ENCODE assay signal across 19 cellular contexts in genomic region chr12:5481645-5482044, GRCh38. TPM values are rescaled to one million over a fixed set of nuclear protein-coding genes. Genes with fewer than 3 reads are reported as not detected.
DNase-seq lines count a peak whose midpoint lies in the region; ATAC-seq, FAIRE-seq and TF ChIP-seq lines count a peak whose summit lies in the region.
"Had no signal": no experiment of that assay in that cellular context is flagged by ENCODE, and none has a peak within 500 bp of the region (broad histone marks: within the 10 kb centered on the region; RNA-seq: fewer than 3 reads in every experiment).

No MANE protein-coding gene starts in this region.

- H3K4me1 ChIP-seq in HEK293 (ENCODE audit: control insufficient read depth, insufficient read depth, low read length) (no peaks in the 10 kb centered on the region), smooth muscle cell (ENCODE audit: low read depth) (peaks cover 29% of the 10 kb centered on the region)
- H3K4me1 ChIP-seq in naive thymus-derived CD4-positive, alpha-beta T cell (ENCODE audit: control insufficient read depth in 2 of 2, insufficient read depth in 2 of 2, low read length in 2 of 2), result no peaks in the 10 kb centered on the region

- H3K4me3 ChIP-seq in HEK293 (ENCODE audit: low read depth, low read length), result no peak overlapping the region
- H3K4me3 ChIP-seq in naive thymus-derived CD4-positive, alpha-beta T cell (ENCODE audit: low read length), result no peak overlapping the region
- H3K4me3 ChIP-seq in smooth muscle cell, result no peak overlapping the region
- H3K4me3 ChIP-seq: GM23248 had no signal

- H3K27me3 Mint-ChIP-seq in WTC11 (ENCODE audit: low read depth), result peaks cover 10% of the 10 kb centered on the region
- H3K27me3 Mint-ChIP-seq in naive thymus-derived CD4-positive, alpha-beta T cell, result peaks cover 0 to 3% (median 0%) of the 10 kb centered on the region in 5 donors
- H3K27me3 Mint-ChIP-seq in T-helper 2 cell treated with Interferon-gamma antibody and Interleukin-4, amounts not matched to agents 5 μg/mL and 100 μg/mL, for 36 hours (ENCODE audit: low read depth), result no peaks in the 10 kb centered on the region
- H3K27me3 Mint-ChIP-seq: CD4-positive, alpha-beta memory T cell had no signal

- H3K27ac Mint-ChIP-seq in WTC11, result no peak overlapping the region
- no peak overlapping the region for H3K27ac Mint-ChIP-seq in naive thymus-derived CD4-positive, alpha-beta T cell
- H3K27ac Mint-ChIP-seq in T-helper 2 cell treated with Interferon-gamma antibody and Interleukin-4, amounts not matched to agents 5 μg/mL and 100 μg/mL, for 36 hours, result no peak overlapping the region
- H3K27ac Mint-ChIP-seq: CD4-positive, alpha-beta memory T cell; H9; HFFc6 had no signal

- no peaks in the 10 kb centered on the region for H3K79me2 ChIP-seq in smooth muscle cell (ENCODE audit: low read depth)

- H3K27ac ChIP-seq in HEK293 (ENCODE audit: extremely low read depth, low read depth, low read length) (no peak overlapping the region), smooth muscle cell (ENCODE audit: low read depth) (no peak overlapping the region)
- H3K27ac ChIP-seq in naive thymus-derived CD4-positive, alpha-beta T cell (ENCODE audit: low read depth, low read length), result no peak overlapping the region
- H3K27ac ChIP-seq: GM23248 had no signal

- no peak overlapping the region for H3K4me2 ChIP-seq in smooth muscle cell

- H4K20me1 ChIP-seq in smooth muscle cell (ENCODE audit: low read depth), result no peaks in the 10 kb centered on the region

- H3K4me3 Mint-ChIP-seq in WTC11, result no peak overlapping the region
- H3K4me3 Mint-ChIP-seq in naive thymus-derived CD4-positive, alpha-beta T cell, result no peak overlapping the region
- no peak overlapping the region for H3K4me3 Mint-ChIP-seq in T-helper 2 cell treated with Interferon-gamma antibody and Interleukin-4, amounts not matched to agents 5 μg/mL and 100 μg/mL, for 36 hours
- H3K4me3 Mint-ChIP-seq: CD4-positive, alpha-beta memory T cell; H9; HFFc6 had no signal

- WGBS in smooth muscle cell (ENCODE audit: low lambda C conversion rate), result 92% methylated on average over 5 of the region's 5 CpGs

- H3K36me3 ChIP-seq in HEK293 (ENCODE audit: control insufficient read depth in 2 of 2, insufficient read depth in 1 of 2, low read length in 2 of 2) (no peaks in the 10 kb centered on the region; a peak in 1 of 3 replicates), smooth muscle cell (ENCODE audit: low read depth) (no peaks in the 10 kb centered on the region)
- H3K36me3 ChIP-seq in naive thymus-derived CD4-positive, alpha-beta T cell (ENCODE audit: control insufficient read depth in 2 of 3, insufficient read depth in 3 of 3, low read length in 3 of 3), result no peaks in the 10 kb centered on the region

- no peaks in the 10 kb centered on the region for H3K9me3 Mint-ChIP-seq in WTC11
- no peaks in the 10 kb centered on the region for H3K9me3 Mint-ChIP-seq in naive thymus-derived CD4-positive, alpha-beta T cell
- no peaks in the 10 kb centered on the region for H3K9me3 Mint-ChIP-seq in T-helper 2 cell treated with Interferon-gamma antibody and Interleukin-4, amounts not matched to agents 5 μg/mL and 100 μg/mL, for 36 hours
- H3K9me3 Mint-ChIP-seq: H9, HFFc6 had no signal

- peak; percentile 99 for FAIRE-seq in urothelium cell line (lab: Jason Lieb, UNC)
- FAIRE-seq: GM12892 had no signal

- no peak overlapping the region for H2AFZ ChIP-seq in smooth muscle cell (ENCODE audit: low read depth)
- H2AFZ ChIP-seq: GM23248 had no signal

- no peak for ATAC-seq in WTC11
- peak; percentile 31 for ATAC-seq in naive thymus-derived CD4-positive, alpha-beta T cell
- ATAC-seq in GM21717 (IDR thresholded peaks at IDR 0.05; ENCODE audit: unreplicated experiment), result no peak
- ATAC-seq: HCT116 had no signal

- H3K9me3 ChIP-seq in HEK293 (ENCODE audit: control insufficient read depth, insufficient read depth, low read depth, low read length) (no peaks in the 10 kb centered on the region), smooth muscle cell (replicated peaks; ENCODE audit: low read depth) (no peaks in the 10 kb centered on the region)
- no peaks in the 10 kb centered on the region for H3K9me3 ChIP-seq in naive thymus-derived CD4-positive, alpha-beta T cell (ENCODE audit: control insufficient read depth in 2 of 3, low read length in 3 of 3)

- CTCF ChIA-PET in HEK293 (lab: Yijun Ruan, JAX), result no interaction called here
- CTCF ChIA-PET in WTC11 (lab: Charles Lee), result no interaction called here
- CTCF ChIA-PET in naive thymus-derived CD4-positive, alpha-beta T cell (lab: Charles Lee), result no interaction called here

- DNase-seq in WTC11 (ENCODE audit: low spot score) (no peak), urothelium cell line (ENCODE audit: low spot score) (no peak), smooth muscle cell (lab: John Stamatoyannopoulos, UW; ENCODE audit: unreplicated experiment) (no peak)
- DNase-seq in naive thymus-derived CD4-positive, alpha-beta T cell, result no peak
- DNase-seq in T-helper 2 cell treated with Interferon-gamma antibody and Interleukin-4, amounts not matched to agents 5 μg/mL and 100 μg/mL, for 36 hours (ENCODE audit: low spot score), result no peak
- DNase-seq: C1 segment of cervical spinal cord; Calu3; CD4-positive, alpha-beta memory T cell; COR-L47; GF-D8; GM23248; HFFc6 had no signal

- POLR2A ChIA-PET in HEK293 (lab: Yijun Ruan, JAX) (no interaction called here), WTC11 (lab: Charles Lee) (no interaction called here)
- POLR2A ChIA-PET in naive thymus-derived CD4-positive, alpha-beta T cell (lab: Charles Lee), result no interaction called here

- no peaks in the 10 kb centered on the region for H3F3A ChIP-seq in smooth muscle cell (ENCODE audit: low read depth)

- intact Hi-C loops in naive thymus-derived CD4-positive, alpha-beta T cell (cut with micrococcal nuclease), result no loop called here

- no peaks in the 10 kb centered on the region for H3K36me3 Mint-ChIP-seq in WTC11
- no peaks in the 10 kb centered on the region for H3K36me3 Mint-ChIP-seq in naive thymus-derived CD4-positive, alpha-beta T cell
- H3K36me3 Mint-ChIP-seq in T-helper 2 cell treated with Interferon-gamma antibody and Interleukin-4, amounts not matched to agents 5 μg/mL and 100 μg/mL, for 36 hours (ENCODE audit: low read depth), result no peaks in the 10 kb centered on the region
- H3K36me3 Mint-ChIP-seq: CD4-positive, alpha-beta memory T cell had no signal

- peaks cover 20% of the 10 kb centered on the region for H3K4me1 Mint-ChIP-seq in WTC11
- H3K4me1 Mint-ChIP-seq in naive thymus-derived CD4-positive, alpha-beta T cell, result no peaks in the 10 kb centered on the region
- H3K4me1 Mint-ChIP-seq in T-helper 2 cell treated with Interferon-gamma antibody and Interleukin-4, amounts not matched to agents 5 μg/mL and 100 μg/mL, for 36 hours (ENCODE audit: low read depth), result no peaks in the 10 kb centered on the region
- H3K4me1 Mint-ChIP-seq: CD4-positive, alpha-beta memory T cell had no signal

- H3K27me3 ChIP-seq in naive thymus-derived CD4-positive, alpha-beta T cell (ENCODE audit: control insufficient read depth in 2 of 2, insufficient read depth in 2 of 2, low read length in 2 of 2), result no peaks in the 10 kb centered on the region
- H3K27me3 ChIP-seq in smooth muscle cell (ENCODE audit: low read depth), result no peaks in the 10 kb centered on the region

- no peak overlapping the region for H3K9ac ChIP-seq in smooth muscle cell (ENCODE audit: low read depth)
- H3K9ac ChIP-seq: GM23248 had no signal

- TF ChIP-seq CTCF in HEK293 (tag by site-specific recombination; IDR thresholded peaks at IDR 0.05) (no peak), WTC11 (IDR thresholded peaks at IDR 0.05) (no peak), smooth muscle cell (IDR thresholded peaks at IDR 0.05; ENCODE audit: borderline replicate concordance, insufficient read depth, poor library complexity, severe bottlenecking) (no peak)

TF ChIP-seq in HEK293, 187 proteins besides CTCF, POLR2A, EP300 and RAD21 (continues in another document):
- 0 out of 2 replicates have a peak, but pooled peaks have one; percentile 41 for TF ChIP-seq ZSCAN4 (tag by site-specific recombination; IDR thresholded peaks at IDR 0.05)

TF ChIP-seq in WTC11, 78 proteins besides CTCF, POLR2A, EP300 and RAD21 (continues in another document):
- TF ChIP-seq SMAD4 (CRISPR knock-in tag; IDR thresholded peaks at IDR 0.05) (no peak), ZNF396 (CRISPR knock-in tag; IDR thresholded peaks at IDR 0.05; ENCODE audit: borderline replicate concordance) (no peak), ATF6 (CRISPR knock-in tag; IDR thresholded peaks at IDR 0.05) (no peak), NFE2L1 (CRISPR knock-in tag; IDR thresholded peaks at IDR 0.05) (0 out of 2 replicates have a peak, but pooled peaks have one; percentile 17)

RNA-seq across cellular contexts. Expression of gene NTF3, which starts 49.7 kb away (rescaled TPM):
- total RNA-seq in WTC11 (2021) (1.2 to 1.5 TPM (median 1.3 TPM) in 3 replicates), smooth muscle cell (0.67 and 1.1 TPM in 2 replicates)
- total RNA-seq in naive thymus-derived CD4-positive, alpha-beta T cell, result not detected
- polyA plus RNA-seq in naive thymus-derived CD4-positive, alpha-beta T cell, result not detected
- 3.4 and 4.2 TPM in 2 replicates for polyA plus RNA-seq in smooth muscle cell
- total RNA-seq: A673; Calu3; CD4-positive, alpha-beta memory T cell; G401 had no signal
- polyA plus RNA-seq: CD4-positive, alpha-beta memory T cell had no signal
